ENCODE assay signal across 26 cellular contexts in the genomic region with DNA sequence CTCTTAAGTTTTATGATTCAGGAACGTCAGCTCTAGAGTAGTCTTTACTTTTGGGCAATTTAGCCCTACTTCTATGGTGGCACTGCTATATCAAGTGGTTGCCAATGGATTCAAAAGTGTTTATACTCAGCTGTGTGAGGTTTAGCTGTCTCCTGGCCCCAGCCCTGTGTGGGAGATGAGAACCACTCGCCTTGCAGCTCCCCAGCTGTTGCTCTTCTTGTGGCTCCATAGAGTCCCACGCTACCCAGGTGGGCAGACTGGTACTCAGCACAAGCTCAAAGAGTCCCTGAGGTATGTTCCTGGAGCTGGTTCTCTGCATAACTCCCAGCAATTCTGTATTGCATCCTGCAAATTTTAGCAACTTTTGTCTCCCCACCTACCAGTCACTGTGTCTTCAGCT.
"Had no signal": no experiment of that assay in that cellular context is flagged by ENCODE, and none has a peak within 500 bp of the region (broad histone marks: within the 10 kb centered on the region; RNA-seq: fewer than 3 reads in every experiment).

No MANE protein-coding gene starts in this region.

- H3K27me3 ChIP-seq: Peyer's patch, SJCRH30 had no signal

- H3K9ac ChIP-seq: KMS-11 had no signal

- DNase-seq: Kasumi-1; MM.1S; NCI-H1105 treated with DMSO at 0.1 percent for 48 hours; NCI-H1417 treated with DMSO at 0.1 percent for 48 hours; NCI-H146; NCI-H1694 treated with DMSO at 0.1 percent for 48 hours; NCI-H1930; NCI-H2081 treated with DMSO at 0.1 percent for 48 hours; NCI-H2171; NCI-H2227 treated with DMSO at 0.1 percent for 48 hours; NCI-H524; NCI-H526 treated with DMSO at 0.1 percent for 48 hours; NCI-H82; NK-92 treated with Interleukin-12 subunit alpha and Interleukin-12 subunit beta, amount 100 ng/mL, for 24 hours; OCI-M1; PC-9; Peyer's patch; SHP77 treated with DMSO at 0.1 percent for 48 hours; SJCRH30; T-helper 1 cell; T-helper 17 cell had no signal

- H3K9me3 ChIP-seq: Peyer's patch had no signal

- H3K27ac ChIP-seq: HL-60, KMS-11, PC-9, Peyer's patch, SJCRH30 had no signal

- H3K36me3 ChIP-seq: Peyer's patch, SJCRH30 had no signal

- H2AFZ ChIP-seq: PC-9 had no signal

- ATAC-seq: K562, Right ventricle myocardium inferior, SK-N-SH treated with all-trans-retinoic acid at 6 μM for 48 hours, T-helper 17 cell had no signal

- H3K4me3 ChIP-seq: K562, PC-9, Peyer's patch, SJCRH30 had no signal

- H3K4me1 ChIP-seq: Peyer's patch, SJCRH30 had no signal

- H3K4me2 ChIP-seq: KMS-11, PC-9 had no signal
